Comparison of ENCODE assay signal across 21 cellular contexts in genomic region chr3:110900583-110900982, GRCh38.
A peak's percentile ranks its signal among the peaks of the same experiment; 100 is the strongest.
DNase-seq lines count a peak whose midpoint lies in the region; ATAC-seq and TF ChIP-seq lines count a peak whose summit lies in the region.
"Had no signal": no experiment of that assay in that cellular context is flagged by ENCODE, and none has a peak within 500 bp of the region (broad histone marks: within the 10 kb centered on the region; RNA-seq: fewer than 3 reads in every experiment).

No MANE protein-coding gene starts in this region.

- TF ChIP-seq CTCF in AG10803 (conservative IDR thresholded peaks at IDR 0.05; ENCODE audit: low read length) (no peak), choroid plexus epithelial cell (conservative IDR thresholded peaks at IDR 0.05; ENCODE audit: low read depth, low read length) (no peak)

- H3K4me3 Mint-ChIP-seq in activated T-helper 1 cell treated with anti-CD3 and anti-CD28 coated beads, Interleukin-12 subunit alpha, Interleukin-12 subunit beta, Interleukin-2, Interleukin-4 antibody, amounts not matched to agents 30 ng/mL and 10 ng/mL and 1 ng/mL, durations not matched to agents 14 hours and 24 hours and 36 hours = no peak overlapping the region
- H3K4me3 Mint-ChIP-seq: activated naive CD4-positive, alpha-beta T cell treated with anti-CD3 and anti-CD28 coated beads, Interleukin-2, amount 10 ng/mL, durations not matched to agents 7 days and 5 days; activated T-cell treated with anti-CD3 and anti-CD28 coated beads, Interleukin-2, amount 50 U/mL, for 4 hours; CD8-positive, alpha-beta T cell had no signal

- H3K4me3 ChIP-seq in AG10803 (ENCODE audit: low read length) = no peak overlapping the region
- H3K4me3 ChIP-seq in choroid plexus epithelial cell (ENCODE audit: low read depth, low read length) = no peak overlapping the region
- H3K4me3 ChIP-seq: ascending aorta, lung, MG63 had no signal

- no peaks in the 10 kb centered on the region for H3K4me1 Mint-ChIP-seq in activated T-helper 1 cell treated with anti-CD3 and anti-CD28 coated beads, Interleukin-12 subunit alpha, Interleukin-12 subunit beta, Interleukin-2, Interleukin-4 antibody, amounts not matched to agents 30 ng/mL and 10 ng/mL and 1 ng/mL, durations not matched to agents 14 hours and 24 hours and 36 hours (ENCODE audit: low read depth)
- H3K4me1 Mint-ChIP-seq: activated naive CD4-positive, alpha-beta T cell treated with anti-CD3 and anti-CD28 coated beads, Interleukin-2, amount 10 ng/mL, durations not matched to agents 7 days and 5 days had no signal

- intact Hi-C loops in activated T-helper 1 cell treated with anti-CD3 and anti-CD28 coated beads, Interleukin-12 subunit alpha, Interleukin-12 subunit beta, Interleukin-2, Interleukin-4 antibody, amounts not matched to agents 30 ng/mL and 10 ng/mL and 1 ng/mL, durations not matched to agents 14 hours and 24 hours and 36 hours (cut with micrococcal nuclease) = no loop called here

- H3K27ac Mint-ChIP-seq in activated T-helper 1 cell treated with anti-CD3 and anti-CD28 coated beads, Interleukin-12 subunit alpha, Interleukin-12 subunit beta, Interleukin-2, Interleukin-4 antibody, amounts not matched to agents 30 ng/mL and 10 ng/mL and 1 ng/mL, durations not matched to agents 14 hours and 24 hours and 36 hours = no peak overlapping the region
- H3K27ac Mint-ChIP-seq: activated naive CD4-positive, alpha-beta T cell treated with anti-CD3 and anti-CD28 coated beads, Interleukin-2, amount 10 ng/mL, durations not matched to agents 7 days and 5 days; CD8-positive, alpha-beta T cell had no signal

- no peak for ATAC-seq in GM21423 (IDR thresholded peaks at IDR 0.05; ENCODE audit: unreplicated experiment)
- ATAC-seq: activated T-cell treated with anti-CD3 and anti-CD28 coated beads, Interleukin-2, amount 50 U/mL, for 4 hours; CD8-positive, alpha-beta T cell; HCT116; right cardiac atrium had no signal

- peak; percentile 92 for DNase-seq in AG10803 (ENCODE audit: low read depth)
- peak; percentile 3 for DNase-seq in HS-5 (ENCODE audit: low read depth)
- peak; percentile 52 for DNase-seq in choroid plexus epithelial cell (ENCODE audit: low read depth)
- DNase-seq in myocyte (ENCODE audit: low read depth) = peak; percentile 32
- DNase-seq in SW 1271 (lab: John Stamatoyannopoulos, UW) = no peak
- no peak for DNase-seq in activated naive CD4-positive, alpha-beta T cell treated with anti-CD3 and anti-CD28 coated beads, Interleukin-2, amount 50 U/mL, for 16 hours
- no peak for DNase-seq in activated T-helper 1 cell treated with anti-CD3 and anti-CD28 coated beads, Interleukin-12 subunit alpha, Interleukin-12 subunit beta, Interleukin-2, Interleukin-4 antibody, amounts not matched to agents 30 ng/mL and 10 ng/mL and 1 ng/mL, durations not matched to agents 14 hours and 24 hours and 36 hours (ENCODE audit: low spot score)
- DNase-seq: activated CD8-positive, alpha-beta memory T cell treated with anti-CD3 and anti-CD28 coated beads for 24 hours; activated naive CD4-positive, alpha-beta T cell treated with anti-CD3 and anti-CD28 coated beads, Interleukin-2, amount 10 ng/mL, durations not matched to agents 7 days and 5 days; activated T-cell treated with anti-CD3 and anti-CD28 coated beads, Interleukin-2, amount 50 U/mL, for 4 hours; CD8-positive, alpha-beta T cell; DMS79; MG63; NCI-H2171 treated with DMSO at 0.1 percent for 48 hours; NCI-H69; nucleus accumbens; right cardiac atrium had no signal

- no peaks in the 10 kb centered on the region for H3K36me3 Mint-ChIP-seq in activated T-helper 1 cell treated with anti-CD3 and anti-CD28 coated beads, Interleukin-12 subunit alpha, Interleukin-12 subunit beta, Interleukin-2, Interleukin-4 antibody, amounts not matched to agents 30 ng/mL and 10 ng/mL and 1 ng/mL, durations not matched to agents 14 hours and 24 hours and 36 hours (ENCODE audit: low read depth)
- H3K36me3 Mint-ChIP-seq: activated naive CD4-positive, alpha-beta T cell treated with anti-CD3 and anti-CD28 coated beads, Interleukin-2, amount 10 ng/mL, durations not matched to agents 7 days and 5 days; CD8-positive, alpha-beta T cell had no signal

- no peaks in the 10 kb centered on the region for H3K9me3 Mint-ChIP-seq in activated T-helper 1 cell treated with anti-CD3 and anti-CD28 coated beads, Interleukin-12 subunit alpha, Interleukin-12 subunit beta, Interleukin-2, Interleukin-4 antibody, amounts not matched to agents 30 ng/mL and 10 ng/mL and 1 ng/mL, durations not matched to agents 14 hours and 24 hours and 36 hours
- H3K9me3 Mint-ChIP-seq: activated naive CD4-positive, alpha-beta T cell treated with anti-CD3 and anti-CD28 coated beads, Interleukin-2, amount 10 ng/mL, durations not matched to agents 7 days and 5 days; activated T-cell treated with anti-CD3 and anti-CD28 coated beads, Interleukin-2, amount 50 U/mL, for 4 hours; CD8-positive, alpha-beta T cell had no signal

- peaks cover 6% of the 10 kb centered on the region for H3K27me3 Mint-ChIP-seq in activated T-helper 1 cell treated with anti-CD3 and anti-CD28 coated beads, Interleukin-12 subunit alpha, Interleukin-12 subunit beta, Interleukin-2, Interleukin-4 antibody, amounts not matched to agents 30 ng/mL and 10 ng/mL and 1 ng/mL, durations not matched to agents 14 hours and 24 hours and 36 hours (ENCODE audit: insufficient read depth)

Comparison
In these comparisons a context has a peak if more than half of its experiments do, and no peak if none do; other contexts are left out.
1. DNase-seq: peak in AG10803 (single experiment), HS-5 (single experiment), choroid plexus epithelial cell (single experiment) and myocyte (single experiment); none in SW 1271 (0 of 2), activated naive CD4-positive, alpha-beta T cell treated with anti-CD3 and anti-CD28 coated beads, Interleukin-2, amount 50 U/mL, for 16 hours (single experiment) and activated T-helper 1 cell treated with anti-CD3 and anti-CD28 coated beads, Interleukin-12 subunit alpha, Interleukin-12 subunit beta, Interleukin-2, Interleukin-4 antibody, amounts not matched to agents 30 ng/mL and 10 ng/mL and 1 ng/mL, durations not matched to agents 14 hours and 24 hours and 36 hours (single experiment).